In the genomic region with DNA sequence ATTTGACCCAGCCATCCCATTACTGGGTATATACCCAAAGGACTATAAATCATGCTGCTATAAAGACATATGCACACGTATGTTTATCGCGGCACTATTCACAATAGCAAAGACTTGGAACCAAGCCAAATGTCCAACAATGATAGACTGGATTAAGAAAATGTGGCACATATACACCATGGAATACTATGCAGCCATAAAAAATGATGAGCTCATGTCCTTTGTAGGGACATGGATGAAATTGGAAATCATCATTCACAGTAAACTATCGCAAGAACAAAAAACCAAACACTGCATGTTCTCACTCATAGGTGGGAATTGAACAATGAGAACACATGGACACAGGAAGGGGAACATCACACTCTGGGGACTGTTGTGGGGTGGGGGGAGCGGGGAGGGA, we compare ENCODE assay signal across 1 cellular context. TPM values are rescaled to one million over a fixed set of nuclear protein-coding genes. Genes with fewer than 3 reads are reported as not detected.
"Had no signal": no experiment of that assay in that cellular context is flagged by ENCODE, and none has a peak within 500 bp of the region (broad histone marks: within the 10 kb centered on the region; RNA-seq: fewer than 3 reads in every experiment).

No MANE protein-coding gene starts in this region.

RNA-seq across cellular contexts. Expression of gene SMARCA1, which starts 41.1 kb away (rescaled TPM):
- total RNA-seq: natural killer cell treated with Interleukin-12 subunit alpha and Interleukin-12 subunit beta and Interleukin-15 and Interleukin-18, amount 100 ng/mL, for 72 hours had no signal
